Comparison of ENCODE assay signal across 24 cellular contexts in genomic region chr1:115814685-115815398, GRCh38. TPM values are rescaled to one million over a fixed set of nuclear protein-coding genes. Genes with fewer than 3 reads are reported as not detected.
"Had no signal": no experiment of that assay in that cellular context is flagged by ENCODE, and none has a peak within 500 bp of the region (broad histone marks: within the 10 kb centered on the region; RNA-seq: fewer than 3 reads in every experiment).

No MANE protein-coding gene starts in this region.

- FAIRE-seq: islet of Langerhans, pancreas had no signal

- ATAC-seq: left lobe of liver; mucosa of descending colon; natural killer cell treated with Interleukin-12 subunit alpha and Interleukin-12 subunit beta and Interleukin-15 and Interleukin-18, amount 100 ng/mL, for 72 hours; pancreas; stimulated activated effector memory CD8-positive, alpha-beta T cell treated with anti-CD3 and anti-CD28 coated beads, Interleukin-12 subunit alpha, Interleukin-12 subunit beta, amount 100 ng/mL, for 72 hours had no signal

- H3K4me1 ChIP-seq: gastrocnemius medialis, neural progenitor cell had no signal

- H3K27ac ChIP-seq: dorsolateral prefrontal cortex, gastrocnemius medialis, heart right ventricle, neural progenitor cell, pancreas, thoracic aorta had no signal

- H3K4me2 ChIP-seq: neural progenitor cell, smooth muscle cell had no signal

- H3K9me3 ChIP-seq: gastrocnemius medialis, mucosa of descending colon, pancreas, thoracic aorta had no signal

- H2AFZ ChIP-seq: neural progenitor cell had no signal

- H3K4me3 ChIP-seq: dorsolateral prefrontal cortex, gastrocnemius medialis, heart right ventricle, mucosa of descending colon, neural progenitor cell, pancreas, smooth muscle cell, thoracic aorta had no signal

- DNase-seq: cortex of kidney; dorsolateral prefrontal cortex; effector CD8-positive, alpha-beta T cell; gastrocnemius medialis; heart right ventricle; hypothalamus; mucosa of descending colon; nucleus accumbens; pancreas; right cardiac atrium; stimulated activated CD4-positive, alpha-beta T cell treated with anti-CD3 and anti-CD28 coated beads, Interleukin-4, amount 100 ng/mL, for 1 hour; stimulated activated CD8-positive, alpha-beta memory T cell treated with anti-CD3 and anti-CD28 coated beads, Interleukin-4, amount 100 ng/mL, for 48 hours; trophoblast cell had no signal

- H3K36me3 ChIP-seq: gastrocnemius medialis, heart right ventricle, neural progenitor cell, pancreas, thoracic aorta had no signal

- H3K9ac ChIP-seq: neural progenitor cell had no signal

- H3K27me3 ChIP-seq: dorsolateral prefrontal cortex, gastrocnemius medialis, neural progenitor cell, pancreas had no signal

RNA-seq across cellular contexts. Expression of gene NHLH2, which starts 26.1 kb away (rescaled TPM):
- total RNA-seq: fibroblast of lung; gastrocnemius medialis; heart right ventricle; left lobe of liver; mucosa of descending colon; natural killer cell treated with Interleukin-12 subunit alpha and Interleukin-12 subunit beta and Interleukin-15 and Interleukin-18, amount 100 ng/mL, for 72 hours; right cardiac atrium; subcutaneous adipose tissue; thoracic aorta; urinary bladder had no signal
- polyA plus RNA-seq: fibroblast of lung, heart right ventricle, right cardiac atrium, urinary bladder had no signal

RNA-seq across cellular contexts. Expression of gene CASQ2, which starts 46.3 kb away (rescaled TPM):
- total RNA-seq: fibroblast of lung; natural killer cell treated with Interleukin-12 subunit alpha and Interleukin-12 subunit beta and Interleukin-15 and Interleukin-18, amount 100 ng/mL, for 72 hours; progenitor cell of endocrine pancreas; smooth muscle cell had no signal
- polyA plus RNA-seq: smooth muscle cell had no signal
